ENCODE assay signal across 9 cellular contexts in the genomic region with DNA sequence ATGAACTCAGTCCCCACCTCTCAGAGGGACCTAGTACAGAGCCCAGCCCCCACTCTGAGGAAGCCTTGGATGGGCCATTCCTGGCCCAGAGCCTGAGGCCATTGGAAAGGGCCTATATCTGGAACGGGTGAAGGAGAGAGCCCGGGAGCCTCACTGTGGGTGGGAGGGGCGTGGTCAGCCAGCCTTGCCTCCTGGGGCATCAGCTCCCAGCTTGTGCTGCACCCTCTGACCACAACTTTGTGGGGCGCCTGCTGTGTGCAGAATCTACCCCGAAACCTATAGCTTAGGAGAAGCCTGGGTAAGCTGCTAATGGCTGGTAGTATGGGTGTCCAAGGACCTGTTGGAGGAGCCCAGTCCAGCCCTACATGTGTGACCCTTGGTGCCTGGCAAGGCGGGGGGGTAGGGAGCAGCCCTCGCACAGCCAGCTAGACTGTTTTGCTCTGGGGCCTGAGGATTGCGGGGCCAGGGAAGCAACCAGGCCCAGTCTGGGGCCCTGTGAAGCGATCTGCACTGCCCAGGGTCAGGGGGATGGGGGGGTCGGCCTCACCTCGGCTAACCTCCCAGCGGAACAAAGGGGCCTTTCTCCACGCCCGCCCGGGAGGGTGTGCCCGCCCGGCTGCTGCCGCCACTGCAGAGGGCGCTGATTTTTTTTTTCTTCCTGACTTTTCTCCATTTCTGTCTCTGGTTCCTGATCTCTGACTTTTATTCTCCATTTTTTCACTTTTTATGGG. TPM values are rescaled to one million over a fixed set of nuclear protein-coding genes. Genes with fewer than 3 reads are reported as not detected.
DNase-seq lines count a peak whose midpoint lies in the region; ATAC-seq and TF ChIP-seq lines count a peak whose summit lies in the region.
"Had no signal": no experiment of that assay in that cellular context is flagged by ENCODE, and none has a peak within 500 bp of the region (broad histone marks: within the 10 kb centered on the region; RNA-seq: fewer than 3 reads in every experiment).

No MANE protein-coding gene starts in this region.

- no peaks in the 10 kb centered on the region; the same call in 1 of the 2 replicates for H4K20me1 ChIP-seq in PC-9 (ENCODE audit: insufficient read depth)
- H4K20me1 ChIP-seq in fibroblast of lung (ENCODE audit: control insufficient read depth, extremely low read depth, insufficient read depth, low read length): no peaks in the 10 kb centered on the region

- TF ChIP-seq CTCF in PC-9 (conservative IDR thresholded peaks at IDR 0.05) (no peak; the same call in 1 of the 2 replicates), fibroblast of lung (conservative IDR thresholded peaks at IDR 0.05 in 1 of 2, IDR thresholded peaks at IDR 0.05 in 1 of 2; ENCODE audit: low read depth in 1 of 2, low read length in 2 of 2) (no peak), progenitor cell of endocrine pancreas (IDR thresholded peaks at IDR 0.05; ENCODE audit: unreplicated experiment) (no peak)

- H3K36me3 Mint-ChIP-seq in progenitor cell of endocrine pancreas (ENCODE audit: insufficient read depth): no peaks in the 10 kb centered on the region

- H3K79me2 ChIP-seq in PC-9 (ENCODE audit: low read depth) (no peaks in the 10 kb centered on the region), fibroblast of lung (ENCODE audit: control insufficient read depth, insufficient read depth, low read length) (peaks cover 84% of the 10 kb centered on the region)

- no peak overlapping the region for H2AFZ ChIP-seq in PC-9
- H2AFZ ChIP-seq in fibroblast of lung (ENCODE audit: low read length): no peak overlapping the region

- H3K9me3 ChIP-seq in PC-9 (ENCODE audit: insufficient read depth, low read depth): no peaks in the 10 kb centered on the region
- no peaks in the 10 kb centered on the region for H3K9me3 ChIP-seq in fibroblast of lung (ENCODE audit: control insufficient read depth, insufficient read depth, low read depth, low read length)
- H3K9me3 ChIP-seq: neutrophil had no signal

- H3K9ac ChIP-seq in fibroblast of lung (ENCODE audit: insufficient read depth, low read length): no peak overlapping the region

- CTCF ChIA-PET in PC-9 (lab: Charles Lee): interaction anchor here (0.7 to 2.7 kb wide), 9 partner anchors 10 to 497 kb away, joined by 3 to 23 read pairs (median 5); no protein-coding TSS in a partner anchor

- POLR2A ChIA-PET in PC-9 (lab: Charles Lee; ENCODE audit: unreplicated experiment): no interaction called here

- H3K36me3 ChIP-seq in PC-9 (ENCODE audit: low read depth) (no peaks in the 10 kb centered on the region), fibroblast of lung (ENCODE audit: control insufficient read depth, insufficient read depth, low read length) (peaks cover 12% of the 10 kb centered on the region)
- H3K36me3 ChIP-seq: neutrophil had no signal

- H3K4me1 ChIP-seq in PC-9 (replicated peaks; ENCODE audit: insufficient read depth) (peaks cover 5% of the 10 kb centered on the region; the same call in 1 of the 2 replicates), fibroblast of lung (ENCODE audit: control insufficient read depth, extremely low read depth, insufficient read depth, low read length) (peaks cover 55% of the 10 kb centered on the region)

- BruUV-seq in PC-9 (replicated peaks; lab: Mats Ljungman, UMichigan): no TSS peak

- H3K27me3 ChIP-seq in PC-9 (ENCODE audit: insufficient read depth, low read depth): peaks cover 52% of the 10 kb centered on the region
- no peaks in the 10 kb centered on the region for H3K27me3 ChIP-seq in fibroblast of lung (ENCODE audit: control insufficient read depth, insufficient read depth, low read length)

- H3K4me2 ChIP-seq in PC-9 (peak overlapping the region; percentile 84), fibroblast of lung (ENCODE audit: extremely low read depth, insufficient read depth, low read length) (peak overlapping the region; percentile 71)

- intact Hi-C loops in PC-9 (cut with micrococcal nuclease; ENCODE audit: unreplicated experiment): no loop called here

- H3K27ac ChIP-seq in PC-9: no peak overlapping the region
- H3K27ac ChIP-seq in fibroblast of lung (ENCODE audit: insufficient read depth, low read length): peak overlapping the region; percentile 69
- H3K27ac ChIP-seq: neutrophil had no signal

- H3K9me3 Mint-ChIP-seq in progenitor cell of endocrine pancreas (ENCODE audit: low read depth): no peaks in the 10 kb centered on the region

- H3F3A ChIP-seq in PC-9 (ENCODE audit: insufficient read depth, low read depth): no peaks in the 10 kb centered on the region

- no peak overlapping the region for H3K27ac Mint-ChIP-seq in progenitor cell of endocrine pancreas

- H3K9me2 ChIP-seq in PC-9 (ENCODE audit: insufficient read depth): no peaks in the 10 kb centered on the region

- no peak overlapping the region for H3K4me3 Mint-ChIP-seq in progenitor cell of endocrine pancreas (ENCODE audit: low read depth)

- DNase-seq in COLO829 (ENCODE audit: low spot score) (peak; percentile 84), PC-9 (no peak), fibroblast of lung (ENCODE audit: low read depth in 2 of 2) (peak; percentile 24 to 43), progenitor cell of endocrine pancreas (ENCODE audit: low spot score, unreplicated experiment) (peak; percentile 39), iPS-NIHi11 (ENCODE audit: low spot score) (no peak)

- ATAC-seq in GM21576 (IDR thresholded peaks at IDR 0.05; ENCODE audit: unreplicated experiment): no peak
- ATAC-seq in HG02981 (IDR thresholded peaks at IDR 0.05; ENCODE audit: unreplicated experiment): no peak
- no peak for ATAC-seq in GM18517 (IDR thresholded peaks at IDR 0.05; ENCODE audit: unreplicated experiment)

- peaks cover 16% of the 10 kb centered on the region for H3K4me1 Mint-ChIP-seq in progenitor cell of endocrine pancreas (ENCODE audit: low read depth)

- peaks cover 77% of the 10 kb centered on the region for H3K27me3 Mint-ChIP-seq in progenitor cell of endocrine pancreas

- H3K4me3 ChIP-seq in PC-9: no peak overlapping the region
- H3K4me3 ChIP-seq in fibroblast of lung (replicated peaks in 1 of 4; ENCODE audit: control extremely low read depth in 1 of 4, insufficient read depth in 1 of 4, low read depth in 3 of 4, low read length in 4 of 4): peak overlapping the region in 2 of 4 experiments; percentile 17 to 43

RNA-seq across cellular contexts. Expression of a gene that starts 42.3 kb away (rescaled TPM):
- total RNA-seq in PC-9 (2021) (0.24 TPM in 1 of 2 replicates, not detected in the other), fibroblast of lung (under 0.01 and 1.2 TPM in 2 replicates), progenitor cell of endocrine pancreas (0.47 and 0.50 TPM in 2 replicates)
- 0.26 and 0.30 TPM in 2 replicates for polyA plus RNA-seq in fibroblast of lung
- 0.50 and 0.96 TPM in 2 replicates for polyA plus RNA-seq in fibroblast of lung (2012)
- 0.22 TPM in 1 of 2 replicates, not detected in the other for polyA minus RNA-seq in fibroblast of lung (ENCODE audit: low replicate concordance)

RNA-seq across cellular contexts. Expression of a gene that starts 56.1 kb away (rescaled TPM):
- total RNA-seq in PC-9 (2021): 44.1 and 51.1 TPM in 2 replicates
- total RNA-seq in fibroblast of lung: 20.3 and 21.8 TPM in 2 replicates
- polyA plus RNA-seq in fibroblast of lung: 12.2 and 17.9 TPM in 2 replicates
- polyA plus RNA-seq in fibroblast of lung (2012): 12.4 and 24.1 TPM in 2 replicates
- polyA minus RNA-seq in fibroblast of lung (ENCODE audit: low replicate concordance): 24.9 and 36.2 TPM in 2 replicates
- 51.5 and 52.4 TPM in 2 replicates for total RNA-seq in progenitor cell of endocrine pancreas

RNA-seq across cellular contexts. Expression of a gene that starts 57.7 kb away (rescaled TPM):
- total RNA-seq in PC-9 (2021) (101 and 133 TPM in 2 replicates), fibroblast of lung (24.7 and 31.9 TPM in 2 replicates), progenitor cell of endocrine pancreas (92.3 and 103 TPM in 2 replicates)
- 33.5 and 64.7 TPM in 2 replicates for polyA plus RNA-seq in fibroblast of lung
- 38.6 and 61.6 TPM in 2 replicates for polyA plus RNA-seq in fibroblast of lung (2012)
- 78.1 and 116 TPM in 2 replicates for polyA minus RNA-seq in fibroblast of lung (ENCODE audit: low replicate concordance)

Comparison
In these comparisons a context has a peak if more than half of its experiments do, and no peak if none do; other contexts are left out.
1. DNase-seq: peak in COLO829 (single experiment), fibroblast of lung (2 of 2) and progenitor cell of endocrine pancreas (single experiment); none in PC-9 (0 of 2) and iPS-NIHi11 (single experiment).